Comparison of ENCODE assay signal across 31 cellular contexts in genomic region chr3:157838457-157838856, GRCh38.
"Had no signal": no experiment of that assay in that cellular context is flagged by ENCODE, and none has a peak within 500 bp of the region (broad histone marks: within the 10 kb centered on the region; RNA-seq: fewer than 3 reads in every experiment).

No MANE protein-coding gene starts in this region.

- H3K36me3 ChIP-seq: neural progenitor cell, ovary, right lobe of liver, spleen, suprapubic skin, thoracic aorta, thyroid gland, tibial nerve, upper lobe of left lung, vagina had no signal

- H3K4me1 Mint-ChIP-seq: natural killer cell; neural progenitor cell; stimulated activated memory B cell treated with anti-CD40 and anti-IgM and Interleukin-4, amounts not matched to agents 10 μg/mL and 1 μg/mL and 100 μg/mL, for 72 hours; stimulated activated naive CD8-positive, alpha-beta T cell treated with anti-CD3 and anti-CD28 coated beads, Interleukin-15, amount 100 ng/mL, for 72 hours had no signal

- H3K27me3 ChIP-seq: neural progenitor cell, ovary, right lobe of liver, spleen, suprapubic skin, thyroid gland, tibial nerve, upper lobe of left lung, vagina had no signal

- H3K9ac ChIP-seq: neural progenitor cell, parathyroid adenoma had no signal

- ATAC-seq: natural killer cell; psoas muscle; right cardiac atrium; right lobe of liver; stimulated activated memory B cell treated with anti-CD40 and anti-IgM and Interleukin-4, amounts not matched to agents 10 μg/mL and 1 μg/mL and 100 μg/mL, for 72 hours; stimulated activated naive CD8-positive, alpha-beta T cell treated with anti-CD3 and anti-CD28 coated beads, Interleukin-15, amount 100 ng/mL, for 72 hours; stimulated activated naive CD8-positive, alpha-beta T cell treated with anti-CD3 and anti-CD28 coated beads, Interleukin-15, Interleukin-2, amounts not matched to agents 100 U/mL and 50 U/mL, for 24 hours had no signal

- H3K9me3 ChIP-seq: ovary, psoas muscle, right lobe of liver, spleen, suprapubic skin, thoracic aorta, thyroid gland, tibial nerve, upper lobe of left lung, vagina had no signal

- H3K9me3 Mint-ChIP-seq: nephron; neural progenitor cell; stimulated activated memory B cell treated with anti-CD40 and anti-IgM and Interleukin-4, amounts not matched to agents 10 μg/mL and 1 μg/mL and 100 μg/mL, for 72 hours; stimulated activated naive CD8-positive, alpha-beta T cell treated with anti-CD3 and anti-CD28 coated beads, Interleukin-15, amount 100 ng/mL, for 72 hours had no signal

- H3K36me3 Mint-ChIP-seq: natural killer cell; neural progenitor cell; stimulated activated memory B cell treated with anti-CD40 and anti-IgM and Interleukin-4, amounts not matched to agents 10 μg/mL and 1 μg/mL and 100 μg/mL, for 72 hours had no signal

- H2AFZ ChIP-seq: neural progenitor cell, parathyroid adenoma had no signal

- H3K4me3 ChIP-seq: neural progenitor cell, ovary, psoas muscle, right lobe of liver, skin epidermis, smooth muscle cell, spleen, suprapubic skin, thoracic aorta, thyroid gland, tibial nerve, upper lobe of left lung, vagina had no signal

- H3K27ac Mint-ChIP-seq: natural killer cell; nephron; neural progenitor cell; progenitor cell of endocrine pancreas; stimulated activated memory B cell treated with anti-CD40 and anti-IgM and Interleukin-4, amounts not matched to agents 10 μg/mL and 1 μg/mL and 100 μg/mL, for 72 hours; stimulated activated naive CD8-positive, alpha-beta T cell treated with anti-CD3 and anti-CD28 coated beads, Interleukin-15, amount 100 ng/mL, for 72 hours had no signal

- H3K27ac ChIP-seq: neural progenitor cell, ovary, parathyroid adenoma, psoas muscle, right lobe of liver, skin epidermis, spleen, suprapubic skin, thoracic aorta, thyroid gland, tibial nerve, upper lobe of left lung, vagina had no signal

- H3K4me1 ChIP-seq: neural progenitor cell, parathyroid adenoma, psoas muscle, right lobe of liver, spleen, suprapubic skin, thyroid gland, tibial nerve, upper lobe of left lung, vagina had no signal

- DNase-seq: natural killer cell; occipital lobe; ovary; posterior cingulate gyrus; psoas muscle; right cardiac atrium; right lobe of liver; spleen; stimulated activated CD4-positive, alpha-beta T cell treated with anti-CD3 and anti-CD28 coated beads, Interleukin-12 subunit alpha, Interleukin-12 subunit beta, amount 100 ng/mL, for 4 hours; stimulated activated CD4-positive, alpha-beta T cell treated with anti-CD3 and anti-CD28 coated beads, Interleukin-1b, Interleukin-23, amount 100 ng/mL, for 48 hours; stimulated activated CD4-positive, alpha-beta T cell treated with anti-CD3 and anti-CD28 coated beads, Interleukin-4, amount 100 ng/mL, for 1 hour; stimulated activated CD4-positive, alpha-beta T cell treated with anti-CD3 and anti-CD28 coated beads, Interleukin-4, amount 100 ng/mL, for 4 hours; stimulated activated CD8-positive, alpha-beta memory T cell treated with anti-CD3 and anti-CD28 coated beads, Interleukin-4, amount 100 ng/mL, for 48 hours; stimulated activated naive CD4-positive, alpha-beta T cell; stimulated activated naive CD8-positive, alpha-beta T cell treated with anti-CD3 and anti-CD28 coated beads, Interleukin-15, amount 100 ng/mL, for 72 hours; stimulated activated naive CD8-positive, alpha-beta T cell treated with anti-CD3 and anti-CD28 coated beads, Interleukin-15, Interleukin-2, amounts not matched to agents 100 U/mL and 50 U/mL, for 24 hours; substantia nigra; thyroid gland; trophoblast cell had no signal

- H3K79me2 ChIP-seq: parathyroid adenoma had no signal

- H3K4me2 ChIP-seq: neural progenitor cell, smooth muscle cell had no signal

- H3K4me3 Mint-ChIP-seq: natural killer cell; nephron; neural progenitor cell; stimulated activated memory B cell treated with anti-CD40 and anti-IgM and Interleukin-4, amounts not matched to agents 10 μg/mL and 1 μg/mL and 100 μg/mL, for 72 hours; stimulated activated naive CD8-positive, alpha-beta T cell treated with anti-CD3 and anti-CD28 coated beads, Interleukin-15, amount 100 ng/mL, for 72 hours had no signal
